ENCODE assay signal across 8 cellular contexts in the genomic region with DNA sequence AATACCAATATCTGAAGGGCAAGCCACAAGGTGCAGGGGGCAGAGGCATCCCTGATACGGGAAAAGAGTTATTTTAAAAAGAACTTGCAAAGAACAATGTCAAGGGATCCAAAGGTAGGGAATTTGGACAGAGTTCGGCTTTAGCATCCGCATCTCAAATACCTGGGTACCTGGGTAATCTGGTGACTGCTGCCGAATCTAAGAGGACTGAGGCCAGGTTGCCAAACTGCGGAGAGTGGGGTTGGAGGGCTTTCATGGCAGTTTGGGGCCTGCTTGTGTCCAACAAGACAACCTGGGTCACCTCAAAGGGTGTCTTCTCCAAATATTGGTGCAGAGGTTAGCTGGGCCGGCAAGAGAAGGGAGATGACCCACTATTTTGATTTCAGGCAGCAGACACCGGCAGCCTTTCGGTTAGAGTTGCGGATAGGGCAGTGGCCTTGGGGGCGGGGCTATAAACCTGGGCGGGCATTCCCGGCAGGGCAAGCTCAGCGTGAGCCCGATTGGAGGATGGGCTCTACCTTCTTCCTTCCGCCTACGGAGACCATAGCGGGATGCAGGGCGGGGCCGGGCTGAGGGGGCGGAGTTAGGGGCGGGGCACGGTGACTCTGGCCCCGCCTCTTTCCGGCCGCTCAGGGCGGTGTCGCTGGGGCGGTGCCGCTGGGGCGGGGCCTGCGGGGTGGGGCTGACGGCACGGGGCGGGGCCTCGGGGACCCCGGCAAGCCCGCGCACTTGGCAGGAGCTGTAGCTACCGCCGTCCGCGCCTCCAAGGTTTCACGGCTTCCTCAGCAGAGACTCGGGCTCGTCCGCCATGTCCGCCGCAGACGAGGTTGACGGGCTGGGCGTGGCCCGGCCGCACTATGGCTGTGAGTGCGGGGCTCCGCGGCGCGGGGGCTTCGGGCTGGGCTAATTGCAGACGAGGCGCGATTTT.
DNase-seq lines count a peak whose midpoint lies in the region; ATAC-seq and TF ChIP-seq lines count a peak whose summit lies in the region.

A gene with protein sequence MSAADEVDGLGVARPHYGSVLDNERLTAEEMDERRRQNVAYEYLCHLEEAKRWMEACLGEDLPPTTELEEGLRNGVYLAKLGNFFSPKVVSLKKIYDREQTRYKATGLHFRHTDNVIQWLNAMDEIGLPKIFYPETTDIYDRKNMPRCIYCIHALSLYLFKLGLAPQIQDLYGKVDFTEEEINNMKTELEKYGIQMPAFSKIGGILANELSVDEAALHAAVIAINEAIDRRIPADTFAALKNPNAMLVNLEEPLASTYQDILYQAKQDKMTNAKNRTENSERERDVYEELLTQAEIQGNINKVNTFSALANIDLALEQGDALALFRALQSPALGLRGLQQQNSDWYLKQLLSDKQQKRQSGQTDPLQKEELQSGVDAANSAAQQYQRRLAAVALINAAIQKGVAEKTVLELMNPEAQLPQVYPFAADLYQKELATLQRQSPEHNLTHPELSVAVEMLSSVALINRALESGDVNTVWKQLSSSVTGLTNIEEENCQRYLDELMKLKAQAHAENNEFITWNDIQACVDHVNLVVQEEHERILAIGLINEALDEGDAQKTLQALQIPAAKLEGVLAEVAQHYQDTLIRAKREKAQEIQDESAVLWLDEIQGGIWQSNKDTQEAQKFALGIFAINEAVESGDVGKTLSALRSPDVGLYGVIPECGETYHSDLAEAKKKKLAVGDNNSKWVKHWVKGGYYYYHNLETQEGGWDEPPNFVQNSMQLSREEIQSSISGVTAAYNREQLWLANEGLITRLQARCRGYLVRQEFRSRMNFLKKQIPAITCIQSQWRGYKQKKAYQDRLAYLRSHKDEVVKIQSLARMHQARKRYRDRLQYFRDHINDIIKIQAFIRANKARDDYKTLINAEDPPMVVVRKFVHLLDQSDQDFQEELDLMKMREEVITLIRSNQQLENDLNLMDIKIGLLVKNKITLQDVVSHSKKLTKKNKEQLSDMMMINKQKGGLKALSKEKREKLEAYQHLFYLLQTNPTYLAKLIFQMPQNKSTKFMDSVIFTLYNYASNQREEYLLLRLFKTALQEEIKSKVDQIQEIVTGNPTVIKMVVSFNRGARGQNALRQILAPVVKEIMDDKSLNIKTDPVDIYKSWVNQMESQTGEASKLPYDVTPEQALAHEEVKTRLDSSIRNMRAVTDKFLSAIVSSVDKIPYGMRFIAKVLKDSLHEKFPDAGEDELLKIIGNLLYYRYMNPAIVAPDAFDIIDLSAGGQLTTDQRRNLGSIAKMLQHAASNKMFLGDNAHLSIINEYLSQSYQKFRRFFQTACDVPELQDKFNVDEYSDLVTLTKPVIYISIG (N-terminal part only) (plus strand): TSS at position 709 of the 928 bp plus-strand sequence. CDS start 100 bp downstream, at position 809.

- DNase-seq in AG08395 (ENCODE audit: low spot score): peak; percentile 98
- peak; percentile 92 for DNase-seq in NCI-H345 (lab: John Stamatoyannopoulos, UW)
- peak; percentile 90 to 100 (median 93) for DNase-seq in activated CD4-positive, CD25-positive, alpha-beta regulatory T cell (lab: John Stamatoyannopoulos, UW)
- peak; percentile 92 for DNase-seq in central memory CD4-positive, alpha-beta T cell
- peak; percentile 99 for DNase-seq in islet precursor cell
- peak; percentile 94 to 98 (median 98) for DNase-seq in stimulated activated CD4-positive, alpha-beta T cell treated with anti-CD3 and anti-CD28 coated beads, Interleukin-12 subunit alpha, Interleukin-12 subunit beta, amount 100 ng/mL, for 48 hours (ENCODE audit: low read depth in 2 of 3, low spot score in 1 of 3)

- in situ Hi-C loops in GM18951 (cut with MboI; ENCODE audit: low sequenced_read_pairs, unreplicated experiment): no loop called here

- peak; percentile 95 for ATAC-seq in HG03196 (IDR thresholded peaks at IDR 0.05; ENCODE audit: unreplicated experiment)

- peak; percentile 88 for TF ChIP-seq POLR2A in GM18951 (IDR thresholded peaks at IDR 0.05; ENCODE audit: extremely low read depth, insufficient read depth, insufficient read length)

Comparison
In these comparisons a context has a peak if more than half of its experiments do, and no peak if none do; other contexts are left out.
1. Peak in every context shown above with its lines: DNase-seq and ATAC-seq.